In the genomic region with DNA sequence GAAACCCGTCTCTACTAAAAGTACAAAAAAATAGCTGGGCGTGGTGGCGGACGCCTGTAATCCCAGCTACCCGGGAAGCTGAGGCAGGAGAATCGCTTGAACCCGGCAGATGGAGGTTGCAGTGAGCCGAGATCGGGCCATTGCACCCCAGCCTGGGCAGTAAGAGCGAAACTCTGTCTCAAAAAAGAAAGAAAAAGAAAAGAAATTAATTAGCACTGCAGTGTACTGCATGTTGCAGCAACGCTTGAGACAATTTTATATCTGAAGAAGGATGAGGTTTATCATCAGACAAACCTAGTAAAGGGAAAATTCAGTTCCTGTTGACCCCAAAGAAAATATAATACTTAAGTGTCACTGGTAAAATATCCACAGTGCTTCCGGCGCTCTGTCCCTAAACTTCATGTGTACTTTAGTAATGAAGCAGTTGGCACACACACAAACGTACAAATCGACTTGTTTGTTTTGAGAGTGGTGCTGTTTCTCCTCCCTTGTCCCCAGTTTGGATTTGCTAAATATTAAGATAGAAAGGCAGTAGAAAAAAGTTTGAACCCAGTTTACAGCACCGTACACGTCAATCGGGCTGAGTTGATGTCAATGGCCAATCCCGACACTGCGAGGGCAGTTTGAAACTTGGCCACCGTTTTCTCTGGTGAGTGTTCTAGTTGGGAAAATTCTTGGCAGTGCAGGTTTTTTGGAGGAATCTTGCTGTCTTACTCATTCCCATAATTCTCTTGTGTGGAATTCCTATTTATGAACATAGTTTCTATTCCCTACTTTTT, we compare ENCODE assay signal across 9 cellular contexts.
DNase-seq lines count a peak whose midpoint lies in the region; ATAC-seq and TF ChIP-seq lines count a peak whose summit lies in the region.
"Had no signal": no experiment of that assay in that cellular context is flagged by ENCODE, and none has a peak within 500 bp of the region (broad histone marks: within the 10 kb centered on the region; RNA-seq: fewer than 3 reads in every experiment).

No MANE protein-coding gene starts in this region.

- no peak overlapping the region for H2BK20ac ChIP-seq in H9 (ENCODE audit: low read depth, low read length, poor library complexity, severe bottlenecking)

- peaks cover 0 to 3% (median 0%) of the 10 kb centered on the region in 8 donors for H3K9me3 Mint-ChIP-seq in CD4-positive, alpha-beta memory T cell
- H3K9me3 Mint-ChIP-seq in H9 (no peaks in the 10 kb centered on the region), endothelial cell (ENCODE audit: unreplicated experiment) (no peaks in the 10 kb centered on the region)
- H3K9me3 Mint-ChIP-seq in naive thymus-derived CD4-positive, alpha-beta T cell: no peaks in the 10 kb centered on the region
- H3K9me3 Mint-ChIP-seq: activated B cell treated with CpG ODN at 0.5 μM for 24 hours had no signal

- peak overlapping the region; percentile 77 for H3K4me2 ChIP-seq in H9 (ENCODE audit: insufficient read depth, insufficient read length, low read length)

- DNase-seq in CD4-positive, alpha-beta memory T cell: peak in 3 of 5 donors; percentile 19 to 23 (median 20)
- DNase-seq in H9 (no peak), Peyer's patch (peak in 1 of 3 donors; percentile 77), endothelial cell (ENCODE audit: low spot score) (no peak), epidermal melanocyte (ENCODE audit: insufficient read length, low spot score) (no peak), GM19238 (ENCODE audit: insufficient read length, low spot score) (no peak), DMS79 treated with DMSO at 0.1 percent for 48 hours (lab: John Stamatoyannopoulos, UW) (no peak)
- peak in 1 of 9 donors; percentile 13 for DNase-seq in naive thymus-derived CD4-positive, alpha-beta T cell

- H2BK15ac ChIP-seq in H9 (ENCODE audit: low read depth, low read length): no peak overlapping the region

- H3T11ph ChIP-seq in H9 (ENCODE audit: low read length): no peak overlapping the region

- no peak overlapping the region for H3K56ac ChIP-seq in H9 (ENCODE audit: insufficient read length, low read depth, low read length)

- no peak overlapping the region for H2BK5ac ChIP-seq in H9 (ENCODE audit: insufficient read length, low read length)

- H2AK5ac ChIP-seq in H9 (ENCODE audit: insufficient read length, low read length): no peak overlapping the region

- no peak overlapping the region; the same call in 1 of the 2 replicates for H3K14ac ChIP-seq in H9 (ENCODE audit: insufficient read depth, low read length)

- no peaks in the 10 kb centered on the region for H3K9me3 ChIP-seq in CD4-positive, alpha-beta memory T cell (ENCODE audit: control insufficient read depth in 1 of 2, low read length in 2 of 2)
- no peaks in the 10 kb centered on the region for H3K9me3 ChIP-seq in H9 (ENCODE audit: control insufficient read depth, low read depth, low read length)
- no peaks in the 10 kb centered on the region for H3K9me3 ChIP-seq in Peyer's patch
- H3K9me3 ChIP-seq in naive thymus-derived CD4-positive, alpha-beta T cell (ENCODE audit: control insufficient read depth in 2 of 3, low read length in 3 of 3): no peaks in the 10 kb centered on the region

- peak overlapping the region; percentile 19 to 67 for H3K4me3 ChIP-seq in CD4-positive, alpha-beta memory T cell (ENCODE audit: low read length in 2 of 2)
- peak overlapping the region; percentile 63 to 75 (median 74) for H3K4me3 ChIP-seq in Peyer's patch
- H3K4me3 ChIP-seq in naive thymus-derived CD4-positive, alpha-beta T cell (ENCODE audit: low read length): peak overlapping the region; percentile 87

- WGBS in H9 (ENCODE audit: extremely low coverage, insufficient read length, low lambda C conversion rate): no CpG with 5 or more reads among the region's 21 CpGs

- POLR2A ChIA-PET in CD4-positive, alpha-beta memory T cell (lab: Charles Lee; ENCODE audit: partially characterized antibody): interaction anchor here (0.7 to 11.9 kb wide), 30 partner anchors 9 to 1819 kb away, joined by 3 to 1261 read pairs (median 14); a partner anchor contains a TSS
- POLR2A ChIA-PET in naive thymus-derived CD4-positive, alpha-beta T cell (lab: Charles Lee): interaction anchor here (0.5 to 11.6 kb wide), 29 partner anchors 8 to 1822 kb away, joined by 3 to 1351 read pairs (median 20); a partner anchor contains a TSS

- peaks cover 6 to 20% (median 11%) of the 10 kb centered on the region in 4 donors for H3K4me1 Mint-ChIP-seq in CD4-positive, alpha-beta memory T cell
- H3K4me1 Mint-ChIP-seq in H9: peaks cover 13 to 20% of the 10 kb centered on the region in 2 experiments
- peaks cover 13% of the 10 kb centered on the region for H3K4me1 Mint-ChIP-seq in endothelial cell (ENCODE audit: unreplicated experiment)
- peaks cover 7 to 32% (median 19%) of the 10 kb centered on the region in 7 donors for H3K4me1 Mint-ChIP-seq in naive thymus-derived CD4-positive, alpha-beta T cell

- CTCF ChIA-PET in CD4-positive, alpha-beta memory T cell (lab: Charles Lee; ENCODE audit: partially characterized antibody): interaction anchor here (1.3 to 7.7 kb wide), 5 partner anchors 29 to 707 kb away, joined by 3 to 173 read pairs (median 17); a partner anchor contains a TSS
- CTCF ChIA-PET in naive thymus-derived CD4-positive, alpha-beta T cell (lab: Charles Lee): interaction anchor here (1.3 to 4.9 kb wide), 3 partner anchors 23 to 55 kb away, joined by 3 to 49 read pairs (median 33); a partner anchor contains a TSS

- H3K36me3 ChIP-seq in CD4-positive, alpha-beta memory T cell (ENCODE audit: insufficient read depth, low read length): no peaks in the 10 kb centered on the region
- no peaks in the 10 kb centered on the region for H3K36me3 ChIP-seq in Peyer's patch
- no peaks in the 10 kb centered on the region for H3K36me3 ChIP-seq in naive thymus-derived CD4-positive, alpha-beta T cell (ENCODE audit: control insufficient read depth in 2 of 3, insufficient read depth in 3 of 3, low read length in 3 of 3)

- no peak for TF ChIP-seq CTCF in H9 (conservative IDR thresholded peaks at IDR 0.05)
- no peak for TF ChIP-seq CTCF in Peyer's patch (IDR thresholded peaks at IDR 0.05)
- TF ChIP-seq CTCF in endothelial cell (IDR thresholded peaks at IDR 0.05; ENCODE audit: unreplicated experiment): no peak

- H3K23ac ChIP-seq in H9 (ENCODE audit: insufficient read length, low read depth, low read length): no peak overlapping the region

- no peak overlapping the region for H3K4ac ChIP-seq in H9 (ENCODE audit: low read depth, low read length)

- no peak overlapping the region for H2BK120ac ChIP-seq in H9 (ENCODE audit: low read depth, low read length, poor library complexity, severe bottlenecking)

- intact Hi-C loops in CD4-positive, alpha-beta memory T cell (cut with micrococcal nuclease): loop anchor here (5.0 to 10.0 kb wide), 3 partner anchors 1555 to 1815 kb away; a partner anchor contains a TSS
- intact Hi-C loops in naive thymus-derived CD4-positive, alpha-beta T cell (cut with micrococcal nuclease): loop anchor here (2.0 to 10.0 kb wide), 9 partner anchors 245 to 1813 kb away; a partner anchor contains a TSS

- H4K91ac ChIP-seq in H9 (ENCODE audit: insufficient read length, low read depth, low read length): no peak overlapping the region

- peaks cover 30% of the 10 kb centered on the region for H3K4me1 ChIP-seq in CD4-positive, alpha-beta memory T cell (ENCODE audit: insufficient read depth, low read length)
- H3K4me1 ChIP-seq in H9 (ENCODE audit: insufficient read depth, low read length): no peaks in the 10 kb centered on the region
- H3K4me1 ChIP-seq in Peyer's patch: peaks cover 0 to 17% (median 5%) of the 10 kb centered on the region in 4 donors
- peaks cover 22 to 34% of the 10 kb centered on the region in 2 donors for H3K4me1 ChIP-seq in naive thymus-derived CD4-positive, alpha-beta T cell (ENCODE audit: control insufficient read depth in 2 of 2, insufficient read depth in 2 of 2, low read length in 2 of 2)

- peak overlapping the region; percentile 88 for H3K9ac ChIP-seq in H9 (ENCODE audit: extremely low read depth, insufficient read length, low read length)

- H3K79me2 ChIP-seq in H9 (ENCODE audit: insufficient read depth, low read length): no peaks in the 10 kb centered on the region

- no peak overlapping the region for H4K8ac ChIP-seq in H9 (replicated peaks; ENCODE audit: insufficient read length, low read depth, low read length)

- ATAC-seq in naive thymus-derived CD4-positive, alpha-beta T cell: no peak

- H2AFZ ChIP-seq in H9 (ENCODE audit: low read length): no peak overlapping the region

- H3K4me3 Mint-ChIP-seq in CD4-positive, alpha-beta memory T cell: no peak overlapping the region
- H3K4me3 Mint-ChIP-seq in H9 (no peak overlapping the region), endothelial cell (ENCODE audit: unreplicated experiment) (no peak overlapping the region)
- H3K4me3 Mint-ChIP-seq in naive thymus-derived CD4-positive, alpha-beta T cell: no peak overlapping the region
- H3K4me3 Mint-ChIP-seq: activated B cell treated with CpG ODN at 0.5 μM for 24 hours had no signal

- H3K36me3 Mint-ChIP-seq in CD4-positive, alpha-beta memory T cell: no peaks in the 10 kb centered on the region
- H3K36me3 Mint-ChIP-seq in H9 (ENCODE audit: insufficient read depth in 1 of 3, low read depth in 3 of 3) (no peaks in the 10 kb centered on the region; a peak in 1 of 7 replicates), endothelial cell (ENCODE audit: low read depth, unreplicated experiment) (no peaks in the 10 kb centered on the region)
- H3K36me3 Mint-ChIP-seq in naive thymus-derived CD4-positive, alpha-beta T cell: peaks cover 0 to 7% (median 0%) of the 10 kb centered on the region in 5 donors

- peak overlapping the region in 4 of 7 donors; percentile 37 to 89 (median 56) for H3K27ac Mint-ChIP-seq in CD4-positive, alpha-beta memory T cell
- H3K27ac Mint-ChIP-seq in H9: peak overlapping the region in 1 of 3 experiments; percentile 53; a peak in 3 of 7 replicates
- H3K27ac Mint-ChIP-seq in endothelial cell (ENCODE audit: unreplicated experiment): peak overlapping the region; percentile 90
- H3K27ac Mint-ChIP-seq in naive thymus-derived CD4-positive, alpha-beta T cell: peak overlapping the region in 4 of 9 donors; percentile 44 to 85 (median 72)
- H3K27ac Mint-ChIP-seq: activated B cell treated with CpG ODN at 0.5 μM for 24 hours had no signal

- H3K23me2 ChIP-seq in H9 (ENCODE audit: insufficient read length, low read depth, low read length, poor library complexity, severe bottlenecking): peaks cover 8% of the 10 kb centered on the region

- peak overlapping the region; percentile 93 for H3K27ac ChIP-seq in CD4-positive, alpha-beta memory T cell (ENCODE audit: low read depth, low read length)
- H3K27ac ChIP-seq in H9 (ENCODE audit: insufficient read length, low read depth, low read length) (peak overlapping the region; percentile 60), Peyer's patch (peak overlapping the region; percentile 96 to 98 (median 98))
- peak overlapping the region; percentile 93 for H3K27ac ChIP-seq in naive thymus-derived CD4-positive, alpha-beta T cell (ENCODE audit: low read depth, low read length)

- no peaks in the 10 kb centered on the region for H3K27me3 ChIP-seq in CD4-positive, alpha-beta memory T cell (ENCODE audit: insufficient read depth, low read length)
- H3K27me3 ChIP-seq in H9 (ENCODE audit: insufficient read depth, low read length): no peaks in the 10 kb centered on the region
- no peaks in the 10 kb centered on the region for H3K27me3 ChIP-seq in Peyer's patch
- no peaks in the 10 kb centered on the region for H3K27me3 ChIP-seq in naive thymus-derived CD4-positive, alpha-beta T cell (ENCODE audit: control insufficient read depth in 2 of 2, insufficient read depth in 2 of 2, low read length in 2 of 2)

- TF ChIP-seq POLR2A in Peyer's patch (IDR thresholded peaks at IDR 0.05): peak in 1 of 2 donors; percentile 16

- no peaks in the 10 kb centered on the region for H4K20me1 ChIP-seq in H9 (ENCODE audit: control insufficient read depth, insufficient read depth, insufficient read length)

- no peaks in the 10 kb centered on the region for H3K79me1 ChIP-seq in H9 (ENCODE audit: insufficient read depth, low read depth, low read length, poor library complexity, severe bottlenecking)

- H4K5ac ChIP-seq in H9 (ENCODE audit: insufficient read length, low read depth, low read length): no peak overlapping the region

- peaks cover 2 to 3% of the 10 kb centered on the region in 2 donors for H3K27me3 Mint-ChIP-seq in CD4-positive, alpha-beta memory T cell
- no peaks in the 10 kb centered on the region; the same call in 1 of the 2 replicates for H3K27me3 Mint-ChIP-seq in H9 (ENCODE audit: low read depth)
- peaks cover 2% of the 10 kb centered on the region for H3K27me3 Mint-ChIP-seq in endothelial cell (ENCODE audit: unreplicated experiment)
- H3K27me3 Mint-ChIP-seq in naive thymus-derived CD4-positive, alpha-beta T cell: peaks cover 0 to 14% (median 7%) of the 10 kb centered on the region in 5 donors
- H3K27me3 Mint-ChIP-seq: activated B cell treated with CpG ODN at 0.5 μM for 24 hours had no signal

- H3K18ac ChIP-seq in H9 (ENCODE audit: insufficient read length, low read depth, low read length): no peak overlapping the region

- H2BK12ac ChIP-seq in H9 (ENCODE audit: insufficient read length, low read depth, low read length): no peak overlapping the region

Comparison
In these comparisons a context has a peak if more than half of its experiments do, and no peak if none do; other contexts are left out.
1. DNase-seq: peak in CD4-positive, alpha-beta memory T cell (3 of 5); none in H9 (single experiment), endothelial cell (single experiment), epidermal melanocyte (single experiment), GM19238 (single experiment) and DMS79 treated with DMSO at 0.1 percent for 48 hours (single experiment).
2. Peak in every context shown above with its lines, with median percentiles within 50 percentile points of each other: H3K27ac ChIP-seq and H3K4me3 ChIP-seq.